ENCODE assay signal across 23 cellular contexts in the genomic region with DNA sequence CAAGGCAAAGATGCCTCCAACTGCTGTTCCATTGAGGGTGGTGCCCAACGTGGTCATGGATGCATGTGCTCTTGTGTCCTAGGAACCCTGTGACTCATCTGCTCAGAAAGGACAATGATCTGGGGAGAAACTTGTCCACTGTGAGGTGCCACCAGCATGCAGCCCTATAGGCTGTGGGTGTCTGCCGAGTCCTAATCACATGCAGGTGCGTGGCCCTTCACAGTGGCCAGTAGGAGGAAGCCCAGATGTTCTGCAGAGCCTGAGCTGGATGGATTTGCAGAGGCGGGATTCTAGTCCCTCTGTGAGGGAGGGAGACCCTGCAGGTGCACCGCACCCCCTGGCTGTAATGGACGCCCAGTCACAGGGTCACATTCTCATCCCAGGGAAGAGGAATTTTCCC. TPM values are rescaled to one million over a fixed set of nuclear protein-coding genes. Genes with fewer than 3 reads are reported as not detected.
"Had no signal": no experiment of that assay in that cellular context is flagged by ENCODE, and none has a peak within 500 bp of the region (broad histone marks: within the 10 kb centered on the region; RNA-seq: fewer than 3 reads in every experiment).

No MANE protein-coding gene starts in this region.

- ATAC-seq: esophagus mucosa, gastrocnemius medialis, heart right ventricle, left lung, left ventricle myocardium superior, lower lobe of right lung had no signal

- DNase-seq: dermis blood vessel endothelial cell; dorsolateral prefrontal cortex; effector CD4-positive, alpha-beta T cell; effector memory CD4-positive, alpha-beta T cell; erythroblast; esophagus squamous epithelium; foreskin fibroblast; foreskin melanocyte; gastrocnemius medialis; glutamatergic neuron; head of caudate nucleus; heart right ventricle; hippocampal formation; left cardiac atrium; left ventricle myocardium superior; lower lobe of right lung; mesendoderm; midbrain had no signal

- H3K27ac ChIP-seq: coronary artery, dorsolateral prefrontal cortex, epithelial cell of prostate, esophagus squamous epithelium, gastrocnemius medialis, heart right ventricle, left lung, lower lobe of right lung had no signal

- H3K27me3 ChIP-seq: dorsolateral prefrontal cortex, esophagus squamous epithelium, gastrocnemius medialis, heart right ventricle had no signal

- H3K36me3 ChIP-seq: gastrocnemius medialis had no signal

- H3K4me3 ChIP-seq: coronary artery, dorsolateral prefrontal cortex, esophagus squamous epithelium, gastrocnemius medialis, heart right ventricle, left lung, lower lobe of right lung had no signal

- H3K9me3 ChIP-seq: esophagus squamous epithelium, gastrocnemius medialis, heart right ventricle, left lung, lower lobe of right lung had no signal

- H3K4me1 ChIP-seq: gastrocnemius medialis, left lung, lower lobe of right lung had no signal

RNA-seq across cellular contexts. Expression of a gene that starts 13.8 kb away (rescaled TPM):
- polyA plus RNA-seq: keratinocyte had no signal
